2 cellular contexts compared by ENCODE assay signal in genomic region chr17:79935197-79935844, GRCh38.
TF ChIP-seq lines count a peak whose summit lies in the region.

No MANE protein-coding gene starts in this region.

TF ChIP-seq in WTC11, 78 proteins besides CTCF, POLR2A, EP300 and RAD21 (continues in another document):
- TF ChIP-seq, protein P1, sequence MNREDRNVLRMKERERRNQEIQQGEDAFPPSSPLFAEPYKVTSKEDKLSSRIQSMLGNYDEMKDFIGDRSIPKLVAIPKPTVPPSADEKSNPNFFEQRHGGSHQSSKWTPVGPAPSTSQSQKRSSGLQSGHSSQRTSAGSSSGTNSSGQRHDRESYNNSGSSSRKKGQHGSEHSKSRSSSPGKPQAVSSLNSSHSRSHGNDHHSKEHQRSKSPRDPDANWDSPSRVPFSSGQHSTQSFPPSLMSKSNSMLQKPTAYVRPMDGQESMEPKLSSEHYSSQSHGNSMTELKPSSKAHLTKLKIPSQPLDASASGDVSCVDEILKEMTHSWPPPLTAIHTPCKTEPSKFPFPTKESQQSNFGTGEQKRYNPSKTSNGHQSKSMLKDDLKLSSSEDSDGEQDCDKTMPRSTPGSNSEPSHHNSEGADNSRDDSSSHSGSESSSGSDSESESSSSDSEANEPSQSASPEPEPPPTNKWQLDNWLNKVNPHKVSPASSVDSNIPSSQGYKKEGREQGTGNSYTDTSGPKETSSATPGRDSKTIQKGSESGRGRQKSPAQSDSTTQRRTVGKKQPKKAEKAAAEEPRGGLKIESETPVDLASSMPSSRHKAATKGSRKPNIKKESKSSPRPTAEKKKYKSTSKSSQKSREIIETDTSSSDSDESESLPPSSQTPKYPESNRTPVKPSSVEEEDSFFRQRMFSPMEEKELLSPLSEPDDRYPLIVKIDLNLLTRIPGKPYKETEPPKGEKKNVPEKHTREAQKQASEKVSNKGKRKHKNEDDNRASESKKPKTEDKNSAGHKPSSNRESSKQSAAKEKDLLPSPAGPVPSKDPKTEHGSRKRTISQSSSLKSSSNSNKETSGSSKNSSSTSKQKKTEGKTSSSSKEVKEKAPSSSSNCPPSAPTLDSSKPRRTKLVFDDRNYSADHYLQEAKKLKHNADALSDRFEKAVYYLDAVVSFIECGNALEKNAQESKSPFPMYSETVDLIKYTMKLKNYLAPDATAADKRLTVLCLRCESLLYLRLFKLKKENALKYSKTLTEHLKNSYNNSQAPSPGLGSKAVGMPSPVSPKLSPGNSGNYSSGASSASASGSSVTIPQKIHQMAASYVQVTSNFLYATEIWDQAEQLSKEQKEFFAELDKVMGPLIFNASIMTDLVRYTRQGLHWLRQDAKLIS (CRISPR knock-in tag; IDR thresholded peaks at IDR 0.05; ENCODE audit: borderline replicate concordance) = no peak
- TF ChIP-seq, protein P2, sequence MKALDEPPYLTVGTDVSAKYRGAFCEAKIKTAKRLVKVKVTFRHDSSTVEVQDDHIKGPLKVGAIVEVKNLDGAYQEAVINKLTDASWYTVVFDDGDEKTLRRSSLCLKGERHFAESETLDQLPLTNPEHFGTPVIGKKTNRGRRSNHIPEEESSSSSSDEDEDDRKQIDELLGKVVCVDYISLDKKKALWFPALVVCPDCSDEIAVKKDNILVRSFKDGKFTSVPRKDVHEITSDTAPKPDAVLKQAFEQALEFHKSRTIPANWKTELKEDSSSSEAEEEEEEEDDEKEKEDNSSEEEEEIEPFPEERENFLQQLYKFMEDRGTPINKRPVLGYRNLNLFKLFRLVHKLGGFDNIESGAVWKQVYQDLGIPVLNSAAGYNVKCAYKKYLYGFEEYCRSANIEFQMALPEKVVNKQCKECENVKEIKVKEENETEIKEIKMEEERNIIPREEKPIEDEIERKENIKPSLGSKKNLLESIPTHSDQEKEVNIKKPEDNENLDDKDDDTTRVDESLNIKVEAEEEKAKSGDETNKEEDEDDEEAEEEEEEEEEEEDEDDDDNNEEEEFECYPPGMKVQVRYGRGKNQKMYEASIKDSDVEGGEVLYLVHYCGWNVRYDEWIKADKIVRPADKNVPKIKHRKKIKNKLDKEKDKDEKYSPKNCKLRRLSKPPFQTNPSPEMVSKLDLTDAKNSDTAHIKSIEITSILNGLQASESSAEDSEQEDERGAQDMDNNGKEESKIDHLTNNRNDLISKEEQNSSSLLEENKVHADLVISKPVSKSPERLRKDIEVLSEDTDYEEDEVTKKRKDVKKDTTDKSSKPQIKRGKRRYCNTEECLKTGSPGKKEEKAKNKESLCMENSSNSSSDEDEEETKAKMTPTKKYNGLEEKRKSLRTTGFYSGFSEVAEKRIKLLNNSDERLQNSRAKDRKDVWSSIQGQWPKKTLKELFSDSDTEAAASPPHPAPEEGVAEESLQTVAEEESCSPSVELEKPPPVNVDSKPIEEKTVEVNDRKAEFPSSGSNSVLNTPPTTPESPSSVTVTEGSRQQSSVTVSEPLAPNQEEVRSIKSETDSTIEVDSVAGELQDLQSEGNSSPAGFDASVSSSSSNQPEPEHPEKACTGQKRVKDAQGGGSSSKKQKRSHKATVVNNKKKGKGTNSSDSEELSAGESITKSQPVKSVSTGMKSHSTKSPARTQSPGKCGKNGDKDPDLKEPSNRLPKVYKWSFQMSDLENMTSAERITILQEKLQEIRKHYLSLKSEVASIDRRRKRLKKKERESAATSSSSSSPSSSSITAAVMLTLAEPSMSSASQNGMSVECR (CRISPR knock-in tag; IDR thresholded peaks at IDR 0.05; ENCODE audit: borderline replicate concordance) = no peak
- TF ChIP-seq KAT7 (CRISPR knock-in tag; IDR thresholded peaks at IDR 0.05; ENCODE audit: borderline replicate concordance) = no peak
- no peak for TF ChIP-seq ZNF423 (CRISPR knock-in tag; IDR thresholded peaks at IDR 0.05)
- no peak for TF ChIP-seq ZNF671 (CRISPR knock-in tag; IDR thresholded peaks at IDR 0.05)
- no peak for TF ChIP-seq NR1H2 (CRISPR knock-in tag; IDR thresholded peaks at IDR 0.05)
- TF ChIP-seq, protein P3, sequence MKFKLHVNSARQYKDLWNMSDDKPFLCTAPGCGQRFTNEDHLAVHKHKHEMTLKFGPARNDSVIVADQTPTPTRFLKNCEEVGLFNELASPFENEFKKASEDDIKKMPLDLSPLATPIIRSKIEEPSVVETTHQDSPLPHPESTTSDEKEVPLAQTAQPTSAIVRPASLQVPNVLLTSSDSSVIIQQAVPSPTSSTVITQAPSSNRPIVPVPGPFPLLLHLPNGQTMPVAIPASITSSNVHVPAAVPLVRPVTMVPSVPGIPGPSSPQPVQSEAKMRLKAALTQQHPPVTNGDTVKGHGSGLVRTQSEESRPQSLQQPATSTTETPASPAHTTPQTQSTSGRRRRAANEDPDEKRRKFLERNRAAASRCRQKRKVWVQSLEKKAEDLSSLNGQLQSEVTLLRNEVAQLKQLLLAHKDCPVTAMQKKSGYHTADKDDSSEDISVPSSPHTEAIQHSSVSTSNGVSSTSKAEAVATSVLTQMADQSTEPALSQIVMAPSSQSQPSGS (CRISPR knock-in tag; IDR thresholded peaks at IDR 0.05; ENCODE audit: borderline replicate concordance, low read depth) = no peak
- TF ChIP-seq, protein P4, sequence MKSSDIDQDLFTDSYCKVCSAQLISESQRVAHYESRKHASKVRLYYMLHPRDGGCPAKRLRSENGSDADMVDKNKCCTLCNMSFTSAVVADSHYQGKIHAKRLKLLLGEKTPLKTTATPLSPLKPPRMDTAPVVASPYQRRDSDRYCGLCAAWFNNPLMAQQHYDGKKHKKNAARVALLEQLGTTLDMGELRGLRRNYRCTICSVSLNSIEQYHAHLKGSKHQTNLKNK (CRISPR knock-in tag; IDR thresholded peaks at IDR 0.05) = no peak
- no peak for TF ChIP-seq IRF2 (CRISPR knock-in tag; IDR thresholded peaks at IDR 0.05; ENCODE audit: borderline replicate concordance, low read depth)
- TF ChIP-seq CREB1 (CRISPR knock-in tag; IDR thresholded peaks at IDR 0.05) = no peak

TF ChIP-seq in SK-N-SH, 30 proteins besides CTCF, POLR2A, EP300 and RAD21:
- TF ChIP-seq REST (IDR thresholded peaks at IDR 0.05; ENCODE audit: low read depth, low read length) = no peak
